In genomic region chr4:58564695-58565094, GRCh38 we compare ENCODE assay signal across 23 cellular contexts.
"Had no signal": no experiment of that assay in that cellular context is flagged by ENCODE, and none has a peak within 500 bp of the region (broad histone marks: within the 10 kb centered on the region; RNA-seq: fewer than 3 reads in every experiment).

No MANE protein-coding gene starts in this region.

- H3K36me3 ChIP-seq: colonic mucosa, esophagus muscularis mucosa, gastroesophageal sphincter, heart left ventricle, neural progenitor cell, right lobe of liver, thyroid gland had no signal

- H3K27ac ChIP-seq: colonic mucosa, esophagus muscularis mucosa, foreskin keratinocyte, gastroesophageal sphincter, heart left ventricle, neural progenitor cell, parathyroid adenoma, right lobe of liver, thyroid gland had no signal

- H3K4me1 ChIP-seq: colonic mucosa, esophagus muscularis mucosa, foreskin keratinocyte, gastroesophageal sphincter, heart left ventricle, neural progenitor cell, parathyroid adenoma, right lobe of liver, thyroid gland had no signal

- H3K9me3 ChIP-seq: colonic mucosa, mucosa of descending colon, right lobe of liver, thyroid gland had no signal

- H2AFZ ChIP-seq: neural progenitor cell, parathyroid adenoma had no signal

- H3K4me3 ChIP-seq: colonic mucosa, esophagus muscularis mucosa, gastroesophageal sphincter, heart left ventricle, lung, mucosa of descending colon, neural progenitor cell, right lobe of liver, thyroid gland had no signal

- H3K27me3 ChIP-seq: colonic mucosa, esophagus muscularis mucosa, foreskin keratinocyte, gastroesophageal sphincter, heart left ventricle, neural progenitor cell, right lobe of liver, thyroid gland had no signal

- FAIRE-seq: endothelial cell of umbilical vein, keratinocyte, small intestine had no signal

- H3K9ac ChIP-seq: neural progenitor cell, parathyroid adenoma had no signal

- H3K79me2 ChIP-seq: parathyroid adenoma had no signal

- DNase-seq: colonic mucosa; effector memory CD4-positive, alpha-beta T cell; heart left ventricle; hippocampal formation; left ventricle myocardium superior; mucosa of descending colon; naive B cell; right lobe of liver; small intestine; stimulated activated CD4-positive, alpha-beta T cell treated with anti-CD3 and anti-CD28 coated beads, Interleukin-15, amount 100 ng/mL, for 24 hours; stimulated activated CD4-positive, alpha-beta T cell treated with anti-CD3 and anti-CD28 coated beads, Interleukin-2, amount 100 ng/mL, for 48 hours; stimulated activated naive B cell treated with anti-CD40 and anti-IgM and Interleukin-4, amounts not matched to agents 10 μg/mL and 1 μg/mL and 100 μg/mL, for 72 hours; stimulated activated naive CD8-positive, alpha-beta T cell treated with anti-CD3 and anti-CD28 coated beads, Interleukin-15, amount 100 ng/mL, for 72 hours; thyroid gland had no signal

- H3K4me2 ChIP-seq: neural progenitor cell had no signal

- ATAC-seq: foreskin keratinocyte; gastroesophageal sphincter; heart left ventricle; left ventricle myocardium superior; mucosa of descending colon; natural killer cell treated with Interleukin-12 subunit alpha and Interleukin-12 subunit beta and Interleukin-15 and Interleukin-18, amount 100 ng/mL, for 72 hours; right lobe of liver; stimulated activated naive B cell treated with anti-CD40 and anti-IgM and Interleukin-4, amounts not matched to agents 10 μg/mL and 1 μg/mL and 100 μg/mL, for 72 hours; stimulated activated naive CD8-positive, alpha-beta T cell treated with anti-CD3 and anti-CD28 coated beads, Interleukin-15, amount 100 ng/mL, for 72 hours had no signal
